In genomic region chr1:116710326-116711060, GRCh38 we compare ENCODE assay signal across 14 cellular contexts. TPM values are rescaled to one million over a fixed set of nuclear protein-coding genes. Genes with fewer than 3 reads are reported as not detected.
DNase-seq lines count a peak whose midpoint lies in the region; ATAC-seq, FAIRE-seq and TF ChIP-seq lines count a peak whose summit lies in the region.
"Had no signal": no experiment of that assay in that cellular context is flagged by ENCODE, and none has a peak within 500 bp of the region (broad histone marks: within the 10 kb centered on the region; RNA-seq: fewer than 3 reads in every experiment).

No MANE protein-coding gene starts in this region.

- BruUV-seq in K562 (replicated peaks; lab: Mats Ljungman, UMichigan): no TSS peak

- no peak overlapping the region for H3K9ac ChIP-seq in K562 (ENCODE audit: insufficient read depth in 1 of 2, low read depth in 2 of 2, low read length in 2 of 2)

- no peaks in the 10 kb centered on the region for H3K79me2 ChIP-seq in K562 (ENCODE audit: control insufficient read depth, insufficient read depth, low read length)

- no peaks in the 10 kb centered on the region for H3K36me3 Mint-ChIP-seq in mesothelial cell of epicardium

- H3K9me3 Mint-ChIP-seq in mesothelial cell of epicardium: no peaks in the 10 kb centered on the region

- POLR2A ChIA-PET in K562 (lab: Yijun Ruan, JAX): interaction anchor here (0.6 to 1.4 kb wide), 5 partner anchors 19 to 141 kb away, joined by 3 to 4 read pairs (median 3); no protein-coding TSS in a partner anchor

- peaks cover 36% of the 10 kb centered on the region for H3K4me1 Mint-ChIP-seq in mesothelial cell of epicardium

- H3K4me1 ChIP-seq in K562 (replicated peaks in 1 of 2; ENCODE audit: control insufficient read depth in 2 of 2, insufficient read depth in 2 of 2, low read length in 2 of 2) (no peaks in the 10 kb centered on the region; a peak in 1 of 5 replicates), esophagus muscularis mucosa (peaks cover 0 to 19% (median 18%) of the 10 kb centered on the region in 4 donors)

- H3K36me3 ChIP-seq in K562 (ENCODE audit: control insufficient read depth, insufficient read depth, low read length) (no peaks in the 10 kb centered on the region), esophagus muscularis mucosa (no peaks in the 10 kb centered on the region)

- intact Hi-C loops in K562 (cut with micrococcal nuclease) (no loop called here), esophagus muscularis mucosa (cut with DNase I) (no loop called here)

- ATAC-seq in K562 (peak; percentile 39), HG03342 (IDR thresholded peaks at IDR 0.05; ENCODE audit: unreplicated experiment) (no peak), HG03045 (IDR thresholded peaks at IDR 0.05; ENCODE audit: unreplicated experiment) (no peak)
- no peak for ATAC-seq in activated CD4-positive, CD25-positive, alpha-beta regulatory T cell treated with anti-CD3 and anti-CD28 coated beads, Interleukin-2, amount 50 U/mL, for 24 hours
- ATAC-seq: left lobe of liver had no signal

- TF ChIP-seq CTCF in K562 (IDR thresholded peaks at IDR 0.05 in 2 of 3, conservative IDR thresholded peaks at IDR 0.05 in 1 of 3; ENCODE audit: insufficient read depth in 2 of 3, low read depth in 1 of 3, low read length in 3 of 3) (no peak), mesothelial cell of epicardium (IDR thresholded peaks at IDR 0.05; ENCODE audit: unreplicated experiment) (no peak), esophagus muscularis mucosa (IDR thresholded peaks at IDR 0.05) (no peak)

- H4K20me1 ChIP-seq in K562 (replicated peaks; ENCODE audit: control insufficient read depth, insufficient read depth, low read length): no peaks in the 10 kb centered on the region

- no peak for TF ChIP-seq RAD21 in K562 (CRISPR knock-in tag; conservative IDR thresholded peaks at IDR 0.05 in 1 of 2, IDR thresholded peaks at IDR 0.05 in 1 of 2)

- H3K9me1 ChIP-seq in K562 (ENCODE audit: control insufficient read depth, insufficient read depth, low read length): no peaks in the 10 kb centered on the region

- TF ChIP-seq EP300 in K562 (IDR thresholded peaks at IDR 0.05; ENCODE audit: low read length) (no peak), esophagus muscularis mucosa (IDR thresholded peaks at IDR 0.05) (no peak)

- H3K4me3 Mint-ChIP-seq in mesothelial cell of epicardium: no peak overlapping the region

- no peak overlapping the region for H2AFZ ChIP-seq in K562 (ENCODE audit: low read depth, low read length)

- in situ Hi-C loops in K562 (cut with MboI): no loop called here

- H3K27me3 Mint-ChIP-seq in mesothelial cell of epicardium (ENCODE audit: low read depth): no peaks in the 10 kb centered on the region

- H3K27ac ChIP-seq in K562 (ENCODE audit: extremely low read depth, low read depth, low read length): no peak overlapping the region
- peak overlapping the region in 1 of 4 donors; percentile 7 for H3K27ac ChIP-seq in esophagus muscularis mucosa (replicated peaks in 1 of 4)

- H3K27ac Mint-ChIP-seq in mesothelial cell of epicardium: peak overlapping the region; percentile 14

- WGBS in K562 (ENCODE audit: insufficient coverage, low coverage, missing lambda C conversion rate): 31% methylated on average over 3 of the region's 3 CpGs
- 75% methylated on average over 3 of the region's 3 CpGs for WGBS in esophagus muscularis mucosa

- FAIRE-seq in K562 (lab: Jason Lieb, UNC): no peak
- FAIRE-seq: TTC549 had no signal

- no peaks in the 10 kb centered on the region for H3K27me3 ChIP-seq in K562 (ENCODE audit: control insufficient read depth in 2 of 2, insufficient read depth in 2 of 2, low read length in 2 of 2)
- no peaks in the 10 kb centered on the region for H3K27me3 ChIP-seq in esophagus muscularis mucosa

- no peak overlapping the region for H3K4me3 ChIP-seq in K562
- H3K4me3 ChIP-seq in esophagus muscularis mucosa: no peak overlapping the region
- H3K4me3 ChIP-seq: dorsolateral prefrontal cortex had no signal

- no peak overlapping the region for H3K4me2 ChIP-seq in K562 (ENCODE audit: insufficient read depth, low read length)

- CTCF ChIA-PET in K562 (lab: Yijun Ruan, JAX; ENCODE audit: low intra/inter-chr PET ratio): no interaction called here

- H3K9me3 ChIP-seq in K562 (replicated peaks; ENCODE audit: control insufficient read depth, insufficient read depth, low read depth, low read length) (no peaks in the 10 kb centered on the region), esophagus muscularis mucosa (no peaks in the 10 kb centered on the region)

- peak; percentile 3 for DNase-seq in COLO829 (ENCODE audit: low spot score)
- DNase-seq in NCI-H2107 treated with DMSO at 0.1 percent for 48 hours (lab: John Stamatoyannopoulos, UW; ENCODE audit: unreplicated experiment): peak; percentile 85
- no peak for DNase-seq in K562 (ENCODE audit: extremely low read depth in 1 of 4, low spot score in 3 of 4)
- no peak for DNase-seq in mesothelial cell of epicardium (ENCODE audit: low spot score in 2 of 2, unreplicated experiment in 2 of 2)
- no peak for DNase-seq in esophagus muscularis mucosa (ENCODE audit: extremely low spot score)
- DNase-seq: AML-193, RPMI8226 had no signal

- no peak for TF ChIP-seq POLR2A in K562 (conservative IDR thresholded peaks at IDR 0.05)
- TF ChIP-seq POLR2A in esophagus muscularis mucosa (IDR thresholded peaks at IDR 0.05; ENCODE audit: low read depth): no peak

TF ChIP-seq in K562, 482 proteins besides CTCF, POLR2A, EP300 and RAD21 (continues in another document):
- TF ChIP-seq E2F5 (CRISPR knock-in tag; IDR thresholded peaks at IDR 0.05) (no peak), HSF4 (CRISPR knock-in tag; IDR thresholded peaks at IDR 0.05; ENCODE audit: borderline replicate concordance) (no peak), SP1 (CRISPR knock-in tag; IDR thresholded peaks at IDR 0.05) (no peak), TCF7 (IDR thresholded peaks at IDR 0.05; ENCODE audit: borderline replicate concordance) (no peak), HIVEP1 (CRISPR knock-in tag; IDR thresholded peaks at IDR 0.05) (no peak), MCM3 (IDR thresholded peaks at IDR 0.05) (no peak)

RNA-seq across cellular contexts. Expression of gene IGSF3, which starts 43.0 kb away (rescaled TPM):
- total RNA-seq in K562 (2011; cell fraction: chromatin; rRNA removed; ENCODE audit: low replicate concordance): 16.2 and 27.0 TPM in 2 replicates
- 35.1 and 40.4 TPM in 2 replicates for total RNA-seq in K562 (2011; cell fraction: nucleolus; rRNA removed)
- total RNA-seq in K562 (2011; cell fraction: nucleoplasm; rRNA removed): 25.1 and 28.2 TPM in 2 replicates
- total RNA-seq in K562 (2014; rRNA removed): 13.1 and 15.1 TPM in 2 replicates
- total RNA-seq in K562 (2014; rRNA removed; fragmentation: Illumina TruSeq; extraction: Trizol): 7.5 and 7.8 TPM in 2 replicates
- total RNA-seq in K562 (2015; rRNA removed; fragmentation: Illumina TruSeq; extraction: Trizol): 7.5 and 8.3 TPM in 2 replicates
- total RNA-seq in K562 (2021): 14.4 and 15.0 TPM in 2 replicates
- 7.7 and 8.9 TPM in 2 replicates for polyA plus RNA-seq in K562 (2011; rRNA removed)
- 10.0 and 16.2 TPM in 2 replicates for polyA plus RNA-seq in K562 (2011; cell fraction: cytosol; rRNA removed)
- polyA plus RNA-seq in K562 (2011; cell fraction: nucleus; rRNA removed): 10.1 and 17.6 TPM in 2 replicates
- 8.7 and 14.2 TPM in 2 replicates for polyA plus RNA-seq in K562 (2012)
- polyA plus RNA-seq in K562 (2014; fragmentation: Illumina TruSeq; extraction: Trizol): 10.8 and 11.5 TPM in 2 replicates
- 1 to 10 TPM; 1.1 to 1.2 TPM for polyA plus RNA-seq in K562 (2014; fragmentation: Nextera tagmentation; extraction: Ambion mirVana)
- polyA plus RNA-seq in K562 (2014; rRNA removed): 7.9 and 8.4 TPM in 2 replicates
- polyA minus RNA-seq in K562 (2011; rRNA and poly(A)+ RNA removed): 9.8 and 14.9 TPM in 2 replicates
- 14.1 and 16.5 TPM in 2 replicates for polyA minus RNA-seq in K562 (2011; cell fraction: cytosol; rRNA and poly(A)+ RNA removed)
- polyA minus RNA-seq in K562 (2011; cell fraction: nucleus; rRNA and poly(A)+ RNA removed): 9.7 and 10.1 TPM in 2 replicates
- 59.2 to 60.1 TPM (median 59.4 TPM) in 3 replicates for total RNA-seq in mesothelial cell of epicardium
- 10 to 100 TPM in 1 of 4 donors, 1 to 10 TPM in 3; 2.5 to 14.3 (median 8.5) TPM for total RNA-seq in esophagus muscularis mucosa

RNA-seq across cellular contexts. Expression of gene CD2, which starts 43.7 kb away (rescaled TPM):
- not detected in 2 replicates for total RNA-seq in K562 (2011; cell fraction: chromatin; rRNA removed; ENCODE audit: low replicate concordance)
- total RNA-seq in K562 (2011; cell fraction: nucleolus; rRNA removed): not detected in 2 replicates
- total RNA-seq in K562 (2011; cell fraction: nucleoplasm; rRNA removed): not detected in 2 replicates
- total RNA-seq in K562 (2014; rRNA removed) (not detected in 2 replicates), K562 (2014; rRNA removed; fragmentation: Illumina TruSeq; extraction: Trizol) (not detected in 2 replicates), K562 (2015; rRNA removed; fragmentation: Illumina TruSeq; extraction: Trizol) (not detected in 2 replicates), K562 (2021) (0.16 and 0.29 TPM in 2 replicates), mesothelial cell of epicardium (not detected in 3 replicates), esophagus muscularis mucosa (1 to 10 TPM in 2 of 4 donors, under 1 TPM in 2; 0.42 to 4.3 (median 0.90) TPM)
- polyA plus RNA-seq in K562 (2011; rRNA removed) (not detected in 2 replicates), K562 (2014; fragmentation: Illumina TruSeq; extraction: Trizol) (0.07 TPM in 1 of 2 replicates, not detected in the other), K562 (2014; fragmentation: Nextera tagmentation; extraction: Ambion mirVana) (not detected), K562 (2014; rRNA removed) (not detected in 2 replicates)
- polyA plus RNA-seq in K562 (2011; cell fraction: cytosol; rRNA removed): not detected in 2 replicates
- polyA plus RNA-seq in K562 (2011; cell fraction: nucleus; rRNA removed): not detected in 2 replicates
- polyA plus RNA-seq in K562 (2012): 0.06 TPM in 1 of 2 replicates, not detected in the other
- polyA minus RNA-seq in K562 (2011; rRNA and poly(A)+ RNA removed): not detected in 2 replicates
- polyA minus RNA-seq in K562 (2011; cell fraction: cytosol; rRNA and poly(A)+ RNA removed): not detected in 2 replicates
- not detected in 2 replicates for polyA minus RNA-seq in K562 (2011; cell fraction: nucleus; rRNA and poly(A)+ RNA removed)
- total RNA-seq: G401 had no signal

Comparison
In these comparisons a context has a peak if more than half of its experiments do, and no peak if none do; other contexts are left out.
1. DNase-seq: peak in COLO829 (single experiment) and NCI-H2107 treated with DMSO at 0.1 percent for 48 hours (single experiment); none in K562 (0 of 4), mesothelial cell of epicardium (0 of 2) and esophagus muscularis mucosa (single experiment).